In the genomic region with DNA sequence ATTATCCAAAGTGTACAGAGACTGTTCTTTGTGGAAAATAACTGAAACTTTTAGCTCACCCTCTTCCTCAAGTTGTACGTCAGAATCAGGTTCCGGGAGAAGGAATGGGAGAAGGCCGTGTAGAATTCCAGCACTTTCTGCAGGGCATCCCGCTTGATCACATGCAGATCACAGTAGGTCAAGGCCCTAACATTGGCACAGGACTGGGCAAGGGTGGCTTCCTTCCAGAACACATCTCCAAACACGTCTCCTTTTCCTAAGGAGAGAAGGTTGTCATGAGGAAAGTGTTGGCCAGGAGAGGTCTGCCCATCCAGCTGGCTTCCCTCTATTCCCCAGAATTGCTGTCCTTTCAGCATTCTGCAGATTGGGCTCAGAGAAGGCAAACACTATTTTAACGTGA, we compare ENCODE assay signal across 25 cellular contexts.
"Had no signal": no experiment of that assay in that cellular context is flagged by ENCODE, and none has a peak within 500 bp of the region (broad histone marks: within the 10 kb centered on the region; RNA-seq: fewer than 3 reads in every experiment).

No MANE protein-coding gene starts in this region.

- DNase-seq: activated B cell treated with CpG ODN at 0.5 μM for 24 hours; activated CD4-positive, alpha-beta memory T cell treated with anti-CD3 and anti-CD28 coated beads, Interleukin-2, amount 10 ng/mL, durations not matched to agents 7 days and 5 days; activated CD4-positive, alpha-beta T cell treated with anti-CD3 and anti-CD28 coated beads for 48 hours; activated CD4-positive, alpha-beta T cell treated with anti-CD3 and anti-CD28 coated beads, Interleukin-2, amount 10 ng/mL, durations not matched to agents 7 days and 5 days; activated CD4-positive, alpha-beta T cell treated with anti-CD3 and anti-CD28 coated beads, Interleukin-2, amount 50 U/mL, for 48 hours; activated CD4-positive, CD25-positive, alpha-beta regulatory T cell treated with anti-CD3 and anti-CD28 coated beads, Interleukin-2, amount 50 U/mL, for 72 hours; activated CD8-positive, alpha-beta memory T cell treated with anti-CD3 and anti-CD28 coated beads for 24 hours; activated CD8-positive, alpha-beta memory T cell treated with anti-CD3 and anti-CD28 coated beads, Interleukin-2, amount 10 ng/mL, durations not matched to agents 7 days and 5 days; activated CD8-positive, alpha-beta memory T cell treated with anti-CD3 and anti-CD28 coated beads, Interleukin-2, amount 50 U/mL, for 48 hours; activated CD8-positive, alpha-beta T cell treated with anti-CD3 and anti-CD28 coated beads, Interleukin-2, amount 10 ng/mL, durations not matched to agents 7 days and 5 days; activated effector memory CD4-positive, alpha-beta T cell treated with Interleukin-2 at 50 U/mL for 16 hours; activated gamma-delta T cell; activated naive CD4-positive, alpha-beta T cell treated with anti-CD3 and anti-CD28 coated beads, Interleukin-2, amount 10 ng/mL, durations not matched to agents 7 days and 5 days; activated naive CD4-positive, alpha-beta T cell treated with Interleukin-2 at 50 U/mL for 16 hours; activated naive CD8-positive, alpha-beta T cell treated with anti-CD3 and anti-CD28 coated beads, Interleukin-2, amount 10 ng/mL, durations not matched to agents 7 days and 5 days; activated naive CD8-positive, alpha-beta T cell treated with anti-CD3 and anti-CD28 coated beads, Interleukin-2, amount 50 U/mL, for 24 hours; activated T-cell treated with anti-CD3 and anti-CD28 coated beads, Interleukin-2, amount 50 U/mL, for 24 hours; activated T-cell treated with anti-CD3 and anti-CD28 coated beads, Interleukin-2, amount 50 U/mL, for 48 hours; amygdala; anterior cingulate cortex; T-cell; T-helper 17 cell had no signal

- ATAC-seq: activated CD8-positive, alpha-beta memory T cell treated with anti-CD3 and anti-CD28 coated beads, Interleukin-2, amount 10 ng/mL, durations not matched to agents 7 days and 5 days; activated CD8-positive, alpha-beta T cell treated with anti-CD3 and anti-CD28 coated beads, Interleukin-2, amount 10 ng/mL, durations not matched to agents 7 days and 5 days; activated naive CD8-positive, alpha-beta T cell treated with anti-CD3 and anti-CD28 coated beads, Interleukin-2, amount 50 U/mL, for 24 hours; T-cell; T-helper 17 cell had no signal

- H3K27ac ChIP-seq: ascending aorta, cardiac muscle cell, VCaP had no signal
